Comparison of ENCODE assay signal across 17 cellular contexts in the genomic region with DNA sequence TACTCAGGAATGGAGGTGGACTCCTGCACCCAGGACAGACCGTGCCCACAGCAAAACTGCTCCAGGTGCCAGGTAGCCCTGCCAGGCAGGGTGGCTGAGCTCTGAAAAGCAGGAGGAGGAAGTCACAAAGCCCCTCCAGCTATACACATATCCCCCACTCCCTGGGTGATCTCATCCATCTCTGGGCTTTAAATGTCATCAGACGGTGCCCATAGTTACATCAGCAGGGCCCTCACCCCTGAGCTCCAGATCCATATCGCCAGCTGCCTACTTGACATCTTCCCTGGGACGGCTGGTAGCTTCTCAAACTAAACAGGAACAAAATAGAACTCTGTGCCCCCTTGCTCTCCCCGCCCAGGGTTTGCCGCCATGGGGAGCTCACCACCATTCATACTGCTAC.
DNase-seq lines count a peak whose midpoint lies in the region; ATAC-seq, FAIRE-seq and TF ChIP-seq lines count a peak whose summit lies in the region.
"Had no signal": no experiment of that assay in that cellular context is flagged by ENCODE, and none has a peak within 500 bp of the region (broad histone marks: within the 10 kb centered on the region; RNA-seq: fewer than 3 reads in every experiment).

No MANE protein-coding gene starts in this region.

- H3K4me3 Mint-ChIP-seq in stimulated activated naive B cell treated with anti-CD40 and anti-IgM and Interleukin-4, amounts not matched to agents 10 μg/mL and 1 μg/mL and 100 μg/mL, for 72 hours, result no peak overlapping the region
- H3K4me3 Mint-ChIP-seq: CD4-positive, alpha-beta T cell; T-cell had no signal

- no peaks in the 10 kb centered on the region for H4K20me1 ChIP-seq in SK-N-SH (ENCODE audit: insufficient read depth)
- no peaks in the 10 kb centered on the region for H4K20me1 ChIP-seq in SU-DHL-6 (ENCODE audit: low read depth, low read length)

- peaks cover 0 to 5% of the 10 kb centered on the region in 2 donors for H3K9me3 Mint-ChIP-seq in stimulated activated naive B cell treated with anti-CD40 and anti-IgM and Interleukin-4, amounts not matched to agents 10 μg/mL and 1 μg/mL and 100 μg/mL, for 72 hours
- H3K9me3 Mint-ChIP-seq: CD4-positive, alpha-beta T cell; T-cell had no signal

- no peaks in the 10 kb centered on the region for H3K27me3 Mint-ChIP-seq in stimulated activated naive B cell treated with anti-CD40 and anti-IgM and Interleukin-4, amounts not matched to agents 10 μg/mL and 1 μg/mL and 100 μg/mL, for 72 hours
- H3K27me3 Mint-ChIP-seq: CD4-positive, alpha-beta T cell; T-cell had no signal

- peaks cover 0 to 24% of the 10 kb centered on the region in 2 experiments; a peak in 1 of 4 replicates for H3K4me1 ChIP-seq in SK-N-SH (ENCODE audit: control insufficient read depth in 1 of 2, insufficient read depth in 2 of 2, low read depth in 1 of 2, low read length in 1 of 2)
- H3K4me1 ChIP-seq: SJSA1 had no signal

- TF ChIP-seq EP300 in SK-N-SH (IDR thresholded peaks at IDR 0.05; ENCODE audit: borderline replicate concordance in 1 of 2, low read depth in 1 of 2, low read length in 1 of 2), result no peak

- TF ChIP-seq RAD21 in SK-N-SH (IDR thresholded peaks at IDR 0.05; ENCODE audit: low read length), result no peak

- peaks cover 3 to 19% of the 10 kb centered on the region in 2 donors for H3K4me1 Mint-ChIP-seq in stimulated activated naive B cell treated with anti-CD40 and anti-IgM and Interleukin-4, amounts not matched to agents 10 μg/mL and 1 μg/mL and 100 μg/mL, for 72 hours

- POLR2A ChIA-PET in SK-N-SH (lab: Yijun Ruan, JAX), result no interaction called here

- H3K9me3 ChIP-seq in SK-N-SH (no peaks in the 10 kb centered on the region), SU-DHL-6 (ENCODE audit: insufficient read depth, low read length) (no peaks in the 10 kb centered on the region)
- H3K9me3 ChIP-seq: SJSA1 had no signal

- no peak overlapping the region for H3K4me2 ChIP-seq in SK-N-SH
- peak overlapping the region; percentile 16 for H3K4me2 ChIP-seq in SU-DHL-6 (ENCODE audit: low read depth, low read length, poor library complexity, severe bottlenecking)

- H3K27me3 ChIP-seq in SK-N-SH (ENCODE audit: insufficient read depth) (no peaks in the 10 kb centered on the region), SU-DHL-6 (ENCODE audit: low read length) (no peaks in the 10 kb centered on the region)

- no peak overlapping the region; a peak in 1 of 4 replicates for H3K27ac ChIP-seq in SK-N-SH (ENCODE audit: low read depth in 2 of 2, low read length in 1 of 2)
- H3K27ac ChIP-seq in SU-DHL-6 (ENCODE audit: low read depth, low read length), result peak overlapping the region; percentile 59
- H3K27ac ChIP-seq: SJSA1 had no signal

- 46% methylated on average over 5 of the region's 6 CpGs for WGBS in SK-N-SH (ENCODE audit: low lambda C conversion rate)

- TF ChIP-seq CTCF in SK-N-SH (IDR thresholded peaks at IDR 0.05), result no peak
- TF ChIP-seq CTCF in SU-DHL-6 (IDR thresholded peaks at IDR 0.05; ENCODE audit: insufficient read depth, low read length, poor library complexity, severe bottlenecking), result no peak

- H3F3A ChIP-seq in SK-N-SH (replicated peaks; ENCODE audit: insufficient read depth), result no peaks in the 10 kb centered on the region
- H3F3A ChIP-seq in SU-DHL-6 (ENCODE audit: insufficient read depth), result peaks cover 25% of the 10 kb centered on the region

- H3K9ac ChIP-seq in SK-N-SH (no peak overlapping the region), SU-DHL-6 (ENCODE audit: low read length) (peak overlapping the region; percentile 46)

- CTCF ChIA-PET in SK-N-SH (lab: Yijun Ruan, JAX), result interaction anchor here (1.0 to 2.5 kb wide), 5 partner anchors 9 to 249 kb away, joined by 3 to 8 read pairs (median 4); no protein-coding TSS in a partner anchor

- no peak overlapping the region for H2AFZ ChIP-seq in SK-N-SH (ENCODE audit: low read depth)
- no peak overlapping the region for H2AFZ ChIP-seq in SU-DHL-6 (ENCODE audit: low read depth, low read length, severe bottlenecking)

- H3K4me3 ChIP-seq in SK-N-SH (ENCODE audit: low read depth in 2 of 2, low read length in 1 of 2) (no peak overlapping the region), SU-DHL-6 (ENCODE audit: insufficient read depth, low read length, poor library complexity, severe bottlenecking) (no peak overlapping the region)
- H3K4me3 ChIP-seq: SJSA1 had no signal

- no peak for FAIRE-seq in frontal cortex (lab: Jason Lieb, UNC)

- no peaks in the 10 kb centered on the region for H3K9me2 ChIP-seq in SK-N-SH
- H3K9me2 ChIP-seq in SU-DHL-6 (replicated peaks; ENCODE audit: insufficient read depth, low read length), result no peaks in the 10 kb centered on the region

- H3K36me3 Mint-ChIP-seq in stimulated activated naive B cell treated with anti-CD40 and anti-IgM and Interleukin-4, amounts not matched to agents 10 μg/mL and 1 μg/mL and 100 μg/mL, for 72 hours, result no peaks in the 10 kb centered on the region
- H3K36me3 Mint-ChIP-seq: T-cell had no signal

- no peaks in the 10 kb centered on the region for H3K36me3 ChIP-seq in SK-N-SH (replicated peaks in 1 of 2; ENCODE audit: control insufficient read depth in 1 of 2, insufficient read depth in 2 of 2, low read length in 1 of 2)
- H3K36me3 ChIP-seq in SU-DHL-6 (ENCODE audit: low read length), result no peaks in the 10 kb centered on the region
- H3K36me3 ChIP-seq: SJSA1 had no signal

- DNase-seq in SK-N-SH (peak; percentile 61), NCI-H524 treated with DMSO at 0.1 percent for 48 hours (lab: John Stamatoyannopoulos, UW) (peak; percentile 34), glomerular visceral epithelial cell (ENCODE audit: extremely low spot score) (no peak), frontal cortex (ENCODE audit: low spot score in 2 of 2) (no peak), mesenteric fat pad (ENCODE audit: low spot score) (no peak)
- DNase-seq in stimulated activated naive B cell treated with anti-CD40 and anti-IgM and Interleukin-4, amounts not matched to agents 10 μg/mL and 1 μg/mL and 100 μg/mL, for 72 hours, result no peak
- DNase-seq: AML-193; CD4-positive, alpha-beta T cell; KG1; NCI-H1436 treated with DMSO at 0.1 percent for 48 hours; NCI-H2227 treated with DMSO at 0.1 percent for 48 hours; NCI-H774; RPMI8226; T-cell had no signal

- no peak for ATAC-seq in SK-N-SH treated with all-trans-retinoic acid at 6 μM for 48 hours
- ATAC-seq in stimulated activated naive B cell treated with anti-CD40 and anti-IgM and Interleukin-4, amounts not matched to agents 10 μg/mL and 1 μg/mL and 100 μg/mL, for 72 hours (replicated peaks), result peak in 1 of 2 donors; percentile 17
- ATAC-seq: T-cell had no signal

- H3K79me2 ChIP-seq in SK-N-SH (ENCODE audit: insufficient read depth) (no peaks in the 10 kb centered on the region), SU-DHL-6 (ENCODE audit: insufficient read depth, low read length) (no peaks in the 10 kb centered on the region)

- peak overlapping the region; percentile 20 for H3K27ac Mint-ChIP-seq in stimulated activated naive B cell treated with anti-CD40 and anti-IgM and Interleukin-4, amounts not matched to agents 10 μg/mL and 1 μg/mL and 100 μg/mL, for 72 hours
- H3K27ac Mint-ChIP-seq: CD4-positive, alpha-beta T cell; T-cell had no signal

TF ChIP-seq in SK-N-SH, 30 proteins besides CTCF, POLR2A, EP300 and RAD21 (continues in another document):
- TF ChIP-seq NFIC (IDR thresholded peaks at IDR 0.05; ENCODE audit: borderline replicate concordance) (no peak), RCOR1 (IDR thresholded peaks at IDR 0.05; ENCODE audit: low read length) (no peak), EZH2phosphoT487 (IDR thresholded peaks at IDR 0.05; ENCODE audit: borderline replicate concordance, low read depth) (no peak), FOSL2 (IDR thresholded peaks at IDR 0.05; ENCODE audit: borderline replicate concordance, low read depth) (no peak)
- TF ChIP-seq, protein P1, sequence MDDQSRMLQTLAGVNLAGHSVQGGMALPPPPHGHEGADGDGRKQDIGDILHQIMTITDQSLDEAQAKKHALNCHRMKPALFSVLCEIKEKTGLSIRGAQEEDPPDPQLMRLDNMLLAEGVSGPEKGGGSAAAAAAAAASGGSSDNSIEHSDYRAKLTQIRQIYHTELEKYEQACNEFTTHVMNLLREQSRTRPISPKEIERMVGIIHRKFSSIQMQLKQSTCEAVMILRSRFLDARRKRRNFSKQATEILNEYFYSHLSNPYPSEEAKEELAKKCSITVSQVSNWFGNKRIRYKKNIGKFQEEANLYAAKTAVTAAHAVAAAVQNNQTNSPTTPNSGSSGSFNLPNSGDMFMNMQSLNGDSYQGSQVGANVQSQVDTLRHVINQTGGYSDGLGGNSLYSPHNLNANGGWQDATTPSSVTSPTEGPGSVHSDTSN (IDR thresholded peaks at IDR 0.05), result no peak

TF ChIP-seq in SK-N-SH treated with all-trans-retinoic acid at 6 μM for 48 hours, 23 proteins besides CTCF, POLR2A, EP300 and RAD21 (continues in another document):
- TF ChIP-seq, protein P2, sequence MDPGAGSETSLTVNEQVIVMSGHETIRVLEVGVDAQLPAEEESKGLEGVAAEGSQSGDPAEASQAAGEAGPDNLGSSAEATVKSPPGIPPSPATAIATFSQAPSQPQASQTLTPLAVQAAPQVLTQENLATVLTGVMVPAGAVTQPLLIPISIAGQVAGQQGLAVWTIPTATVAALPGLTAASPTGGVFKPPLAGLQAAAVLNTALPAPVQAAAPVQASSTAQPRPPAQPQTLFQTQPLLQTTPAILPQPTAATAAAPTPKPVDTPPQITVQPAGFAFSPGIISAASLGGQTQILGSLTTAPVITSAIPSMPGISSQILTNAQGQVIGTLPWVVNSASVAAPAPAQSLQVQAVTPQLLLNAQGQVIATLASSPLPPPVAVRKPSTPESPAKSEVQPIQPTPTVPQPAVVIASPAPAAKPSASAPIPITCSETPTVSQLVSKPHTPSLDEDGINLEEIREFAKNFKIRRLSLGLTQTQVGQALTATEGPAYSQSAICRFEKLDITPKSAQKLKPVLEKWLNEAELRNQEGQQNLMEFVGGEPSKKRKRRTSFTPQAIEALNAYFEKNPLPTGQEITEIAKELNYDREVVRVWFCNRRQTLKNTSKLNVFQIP (CRISPR knock-in tag; IDR thresholded peaks at IDR 0.05; ENCODE audit: borderline replicate concordance, low read depth), result no peak
- TF ChIP-seq ZNF70 (CRISPR knock-in tag; IDR thresholded peaks at IDR 0.05), result no peak
- TF ChIP-seq GLIS3 (CRISPR knock-in tag; IDR thresholded peaks at IDR 0.05), result no peak
- no peak for TF ChIP-seq ARNTL (CRISPR knock-in tag; IDR thresholded peaks at IDR 0.05; ENCODE audit: borderline replicate concordance, low read depth)
- no peak for TF ChIP-seq ISL1 (CRISPR knock-in tag; IDR thresholded peaks at IDR 0.05)

Comparison
In these comparisons a context has a peak if more than half of its experiments do, and no peak if none do; other contexts are left out.
1. DNase-seq: peak in SK-N-SH (single experiment) and NCI-H524 treated with DMSO at 0.1 percent for 48 hours (single experiment); none in stimulated activated naive B cell treated with anti-CD40 and anti-IgM and Interleukin-4, amounts not matched to agents 10 μg/mL and 1 μg/mL and 100 μg/mL, for 72 hours (single experiment), glomerular visceral epithelial cell (single experiment), frontal cortex (0 of 2) and mesenteric fat pad (single experiment).